9 cellular contexts compared by ENCODE assay signal in genomic region chr4:41339812-41340809, GRCh38.
DNase-seq lines count a peak whose midpoint lies in the region; FAIRE-seq and TF ChIP-seq lines count a peak whose summit lies in the region.
"Had no signal": no experiment of that assay in that cellular context is flagged by ENCODE, and none has a peak within 500 bp of the region (broad histone marks: within the 10 kb centered on the region; RNA-seq: fewer than 3 reads in every experiment).

No MANE protein-coding gene starts in this region.

- peaks cover 25% of the 10 kb centered on the region for H3K4me1 Mint-ChIP-seq in mesothelial cell of epicardium

- TF ChIP-seq CTCF in mesothelial cell of epicardium (IDR thresholded peaks at IDR 0.05; ENCODE audit: unreplicated experiment) = no peak

- no peaks in the 10 kb centered on the region for H3K36me3 Mint-ChIP-seq in mesothelial cell of epicardium

- FAIRE-seq in endometrium (lab: Jason Lieb, UNC) = peak; percentile 55
- FAIRE-seq in GM12891 (lab: Jason Lieb, UNC) = no peak

- no peaks in the 10 kb centered on the region for H3K27me3 Mint-ChIP-seq in mesothelial cell of epicardium (ENCODE audit: low read depth)

- no peak overlapping the region for H3K4me3 Mint-ChIP-seq in mesothelial cell of epicardium

- peak overlapping the region; percentile 92 for H3K27ac Mint-ChIP-seq in mesothelial cell of epicardium

- DNase-seq in C1 segment of cervical spinal cord (lab: John Stamatoyannopoulos, UW) (peak in 10 of 14 donors; percentile 3 to 71 (median 30)), NCI-H2196 treated with DMSO at 0.1 percent for 48 hours (lab: John Stamatoyannopoulos, UW; ENCODE audit: unreplicated experiment) (peak; percentile 40), mesothelial cell of epicardium (ENCODE audit: low spot score in 2 of 2, unreplicated experiment in 2 of 2) (no peak), GM12891 (ENCODE audit: insufficient read length, low spot score) (no peak), HT-29 (ENCODE audit: low spot score) (no peak), Kasumi-1 (lab: John Stamatoyannopoulos, UW) (no peak), DMS153 (lab: John Stamatoyannopoulos, UW) (no peak)
- DNase-seq: GF-D8 had no signal

- peaks cover 6% of the 10 kb centered on the region for H3K9me3 Mint-ChIP-seq in mesothelial cell of epicardium

- TF ChIP-seq POLR2A in GM12891 (IDR thresholded peaks at IDR 0.05; ENCODE audit: low read depth, low read length) = no peak

TF ChIP-seq in GM12891, 5 proteins besides CTCF, POLR2A, EP300 and RAD21:
- TF ChIP-seq SPI1 (IDR thresholded peaks at IDR 0.05; ENCODE audit: low read depth, low read length) (no peak), PAX5 (IDR thresholded peaks at IDR 0.05; ENCODE audit: insufficient read depth, low read length, severe bottlenecking) (no peak)

Comparison
In these comparisons a context has a peak if more than half of its experiments do, and no peak if none do; other contexts are left out.
1. DNase-seq: peak in C1 segment of cervical spinal cord (10 of 14) and NCI-H2196 treated with DMSO at 0.1 percent for 48 hours (single experiment); none in mesothelial cell of epicardium (0 of 2), GM12891 (single experiment), HT-29 (single experiment), Kasumi-1 (0 of 2) and DMS153 (single experiment).